18 cellular contexts compared by ENCODE assay signal in genomic region chr11:43243901-43244300, GRCh38.
A peak's percentile ranks its signal among the peaks of the same experiment; 100 is the strongest.
DNase-seq lines count a peak whose midpoint lies in the region; ATAC-seq and TF ChIP-seq lines count a peak whose summit lies in the region.
"Had no signal": no experiment of that assay in that cellular context is flagged by ENCODE, and none has a peak within 500 bp of the region (broad histone marks: within the 10 kb centered on the region; RNA-seq: fewer than 3 reads in every experiment).

No MANE protein-coding gene starts in this region.

- no peak overlapping the region for H3K4me3 ChIP-seq in neural progenitor cell
- no peak overlapping the region for H3K4me3 ChIP-seq in thyroid gland (replicated peaks in 1 of 3)
- H3K4me3 ChIP-seq: A549, GM23338 had no signal

- no peaks in the 10 kb centered on the region for H3F3A ChIP-seq in neural progenitor cell (ENCODE audit: low read depth)

- POLR2A ChIA-PET in activated CD8-positive, alpha-beta T cell treated with anti-CD3 and anti-CD28 coated beads for 36 hours (lab: Charles Lee) = no interaction called here

- no peak overlapping the region for H3K4me2 ChIP-seq in neural progenitor cell
- H3K4me2 ChIP-seq: A549, GM23338 had no signal

- H2AFZ ChIP-seq in neural progenitor cell (replicated peaks) = no peak overlapping the region
- H2AFZ ChIP-seq: GM23338 had no signal

- peaks cover 3% of the 10 kb centered on the region for H3K27me3 Mint-ChIP-seq in neural progenitor cell (ENCODE audit: insufficient read depth, low read depth)
- peaks cover 6% of the 10 kb centered on the region for H3K27me3 Mint-ChIP-seq in activated CD8-positive, alpha-beta T cell treated with anti-CD3 and anti-CD28 coated beads for 36 hours

- H4K20me1 ChIP-seq in neural progenitor cell (ENCODE audit: low read depth) = no peaks in the 10 kb centered on the region

- H3K9ac ChIP-seq in neural progenitor cell = no peak overlapping the region

- DNase-seq in DMS153 (lab: John Stamatoyannopoulos, UW) = peak; percentile 19
- no peak for DNase-seq in DMS153 treated with DMSO at 0.1 percent for 48 hours (lab: John Stamatoyannopoulos, UW; ENCODE audit: unreplicated experiment)
- peak; percentile 1 for DNase-seq in NCI-H82 (lab: John Stamatoyannopoulos, UW)
- DNase-seq in NCI-H82 treated with DMSO at 0.1 percent for 48 hours (lab: John Stamatoyannopoulos, UW; ENCODE audit: unreplicated experiment) = no peak
- DNase-seq in left kidney (ENCODE audit: low read depth, low spot score) = peak; percentile 96
- peak; percentile 32 for DNase-seq in neural progenitor cell (ENCODE audit: low spot score)
- no peak for DNase-seq in activated CD8-positive, alpha-beta T cell treated with anti-CD3 and anti-CD28 coated beads for 36 hours
- DNase-seq in thyroid gland = no peak
- DNase-seq: AML-193; CD4-positive, alpha-beta T cell; DMS79; GDM1; HCEC 1CT; IMR-90 had no signal

- H3K9me3 Mint-ChIP-seq in neural progenitor cell = no peaks in the 10 kb centered on the region
- no peaks in the 10 kb centered on the region for H3K9me3 Mint-ChIP-seq in activated CD8-positive, alpha-beta T cell treated with anti-CD3 and anti-CD28 coated beads for 36 hours
- H3K9me3 Mint-ChIP-seq: CD4-positive, alpha-beta T cell had no signal

- no peaks in the 10 kb centered on the region for H3K79me2 ChIP-seq in neural progenitor cell (ENCODE audit: low read depth)

- CTCF ChIA-PET in activated CD8-positive, alpha-beta T cell treated with anti-CD3 and anti-CD28 coated beads for 36 hours (lab: Charles Lee) = no interaction called here

- TF ChIP-seq POLR2A in thyroid gland (IDR thresholded peaks at IDR 0.05) = no peak

- WGBS in thyroid gland, 2 donors = 37 to 42% methylated on average over 3 of the region's 3 CpGs

- H3K4me1 ChIP-seq in neural progenitor cell = peaks cover 8% of the 10 kb centered on the region
- H3K4me1 ChIP-seq in thyroid gland = no peaks in the 10 kb centered on the region
- H3K4me1 ChIP-seq: A549 had no signal

- TF ChIP-seq CTCF in neural progenitor cell (IDR thresholded peaks at IDR 0.05) (no peak), thyroid gland (IDR thresholded peaks at IDR 0.05) (no peak)
- TF ChIP-seq CTCF in activated CD8-positive, alpha-beta T cell treated with anti-CD3 and anti-CD28 coated beads for 36 hours (IDR thresholded peaks at IDR 0.05) = no peak

- no peak for ATAC-seq in activated CD8-positive, alpha-beta T cell treated with anti-CD3 and anti-CD28 coated beads for 36 hours
- ATAC-seq: A549, GM23338 had no signal

- no peak overlapping the region for H3K27ac Mint-ChIP-seq in neural progenitor cell
- no peak overlapping the region for H3K27ac Mint-ChIP-seq in activated CD8-positive, alpha-beta T cell treated with anti-CD3 and anti-CD28 coated beads for 36 hours
- H3K27ac Mint-ChIP-seq: CD4-positive, alpha-beta T cell; GM23338 had no signal

- H3K27ac ChIP-seq in neural progenitor cell = no peak overlapping the region
- no peak overlapping the region for H3K27ac ChIP-seq in thyroid gland
- H3K27ac ChIP-seq: 22Rv1, A549, C4-2B had no signal

- intact Hi-C loops in activated CD8-positive, alpha-beta T cell treated with anti-CD3 and anti-CD28 coated beads for 36 hours (cut with micrococcal nuclease) = no loop called here
- intact Hi-C loops in thyroid gland (cut with DNase I) = no loop called here

- no peaks in the 10 kb centered on the region for H3K27me3 ChIP-seq in neural progenitor cell
- no peaks in the 10 kb centered on the region for H3K27me3 ChIP-seq in thyroid gland

- no peaks in the 10 kb centered on the region for H3K4me1 Mint-ChIP-seq in neural progenitor cell
- no peaks in the 10 kb centered on the region for H3K4me1 Mint-ChIP-seq in activated CD8-positive, alpha-beta T cell treated with anti-CD3 and anti-CD28 coated beads for 36 hours (ENCODE audit: low read depth)
- H3K4me1 Mint-ChIP-seq: GM23338 had no signal

- no peaks in the 10 kb centered on the region for H3K36me3 Mint-ChIP-seq in neural progenitor cell
- H3K36me3 Mint-ChIP-seq in activated CD8-positive, alpha-beta T cell treated with anti-CD3 and anti-CD28 coated beads for 36 hours (ENCODE audit: low read depth) = no peaks in the 10 kb centered on the region

- H3K9me3 ChIP-seq in neural progenitor cell (ENCODE audit: low read depth) = no peaks in the 10 kb centered on the region
- no peaks in the 10 kb centered on the region for H3K9me3 ChIP-seq in thyroid gland
- H3K9me3 ChIP-seq: A549 had no signal

- H3K36me3 ChIP-seq in neural progenitor cell = no peaks in the 10 kb centered on the region
- H3K36me3 ChIP-seq in thyroid gland = no peaks in the 10 kb centered on the region

- H3K4me3 Mint-ChIP-seq in neural progenitor cell = no peak overlapping the region
- no peak overlapping the region for H3K4me3 Mint-ChIP-seq in activated CD8-positive, alpha-beta T cell treated with anti-CD3 and anti-CD28 coated beads for 36 hours
- H3K4me3 Mint-ChIP-seq: CD4-positive, alpha-beta T cell; GM23338 had no signal

Comparison
In these comparisons a context has a peak if more than half of its experiments do, and no peak if none do; other contexts are left out.
1. DNase-seq: peak in DMS153 (single experiment), NCI-H82 (single experiment), left kidney (single experiment) and neural progenitor cell (single experiment); none in DMS153 treated with DMSO at 0.1 percent for 48 hours (single experiment), NCI-H82 treated with DMSO at 0.1 percent for 48 hours (single experiment), activated CD8-positive, alpha-beta T cell treated with anti-CD3 and anti-CD28 coated beads for 36 hours (single experiment) and thyroid gland (0 of 2).